1 cellular context compared by ENCODE assay signal in the genomic region with DNA sequence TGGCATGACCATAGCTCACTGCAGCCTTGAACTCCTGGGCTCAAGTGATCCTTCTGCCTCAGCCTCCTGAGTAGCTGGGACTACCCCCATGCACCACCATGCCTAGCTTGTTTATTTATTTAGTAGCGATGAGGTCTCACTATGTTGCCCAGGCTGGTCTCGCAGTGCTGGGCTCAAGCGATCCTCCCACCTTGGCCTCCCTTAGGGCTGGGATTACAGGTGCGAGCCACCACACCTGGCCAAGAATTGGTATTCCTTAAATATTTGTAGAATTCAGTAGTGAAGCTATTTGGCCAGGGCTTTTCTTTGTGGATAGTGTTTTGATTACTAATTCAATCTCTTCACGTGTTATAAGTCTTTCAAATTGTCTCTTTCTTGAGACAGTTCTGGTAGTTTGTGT.
TF ChIP-seq lines count a peak whose summit lies in the region.

No MANE protein-coding gene starts in this region.

TF ChIP-seq in GM12891, 5 proteins besides CTCF, POLR2A, EP300 and RAD21:
- TF ChIP-seq POU2F2 (IDR thresholded peaks at IDR 0.05; ENCODE audit: low read depth, low read length) (no peak), POLR2AphosphoS5 (IDR thresholded peaks at IDR 0.05; ENCODE audit: low read depth, low read length) (no peak), SPI1 (IDR thresholded peaks at IDR 0.05; ENCODE audit: low read depth, low read length) (no peak), TAF1 (IDR thresholded peaks at IDR 0.05; ENCODE audit: low read depth, low read length) (no peak), PAX5 (IDR thresholded peaks at IDR 0.05; ENCODE audit: insufficient read depth, low read length, severe bottlenecking) (no peak)
